8 cellular contexts compared by ENCODE assay signal in genomic region chr12:6534914-6535696, GRCh38. TPM values are rescaled to one million over a fixed set of nuclear protein-coding genes. Genes with fewer than 3 reads are reported as not detected.
A peak's percentile ranks its signal among the peaks of the same experiment; 100 is the strongest.
DNase-seq lines count a peak whose midpoint lies in the region; ATAC-seq and TF ChIP-seq lines count a peak whose summit lies in the region.

No MANE protein-coding gene starts in this region.

- H3K4me2 ChIP-seq in GM23338, result peak overlapping the region; percentile 96
- H3K4me2 ChIP-seq in mammary epithelial cell (ENCODE audit: insufficient read depth, low read depth, low read length), result peak overlapping the region; percentile 86

- TF ChIP-seq CTCF in GM23338 (conservative IDR thresholded peaks at IDR 0.05; ENCODE audit: low read depth in 2 of 2), result no peak
- TF ChIP-seq CTCF in WERI-Rb-1 (IDR thresholded peaks at IDR 0.05; ENCODE audit: low read depth, low read length), result no peak
- no peak for TF ChIP-seq CTCF in mammary epithelial cell (conservative IDR thresholded peaks at IDR 0.05 in 1 of 2, IDR thresholded peaks at IDR 0.05 in 1 of 2; ENCODE audit: extremely low read depth in 1 of 2, insufficient read depth in 1 of 2, low read depth in 1 of 2, low read length in 2 of 2)
- peak in 3 of 11 experiments; percentile 12 to 24 (median 19) for TF ChIP-seq CTCF in spleen (IDR thresholded peaks at IDR 0.05 in 8 of 11, conservative IDR thresholded peaks at IDR 0.05 in 3 of 11)

- H3K36me3 Mint-ChIP-seq in GM23338 (ENCODE audit: low read depth), result peaks cover 80% of the 10 kb centered on the region

- H3K9me3 ChIP-seq in WERI-Rb-1 (ENCODE audit: severe bottlenecking), result no peaks in the 10 kb centered on the region
- no peaks in the 10 kb centered on the region for H3K9me3 ChIP-seq in mammary epithelial cell (replicated peaks; ENCODE audit: insufficient read depth, low read length)
- H3K9me3 ChIP-seq in spleen, result no peaks in the 10 kb centered on the region

- H3K4me3 ChIP-seq in GM23338 (peak overlapping the region; percentile 96), WERI-Rb-1 (ENCODE audit: low read depth, low read length) (peak overlapping the region; percentile 81), mammary epithelial cell (replicated peaks in 1 of 3; ENCODE audit: insufficient read depth in 1 of 3, low read depth in 2 of 3, low read length in 3 of 3) (peak overlapping the region; percentile 64 to 92 (median 91)), spleen (peak overlapping the region; percentile 92 to 99 (median 96))

- in situ Hi-C loops in mammary epithelial cell (cut with MboI; ENCODE audit: low sequenced_read_pairs in 2 of 2), result no loop called here

- no peaks in the 10 kb centered on the region for H3K9me2 ChIP-seq in GM23338 (ENCODE audit: insufficient read depth)

- peaks cover 67% of the 10 kb centered on the region for H3K27me3 Mint-ChIP-seq in GM23338 (ENCODE audit: insufficient read depth, low read depth, poor library complexity)

- ATAC-seq in GM23338, result peak; percentile 3
- ATAC-seq in GM18868 (IDR thresholded peaks at IDR 0.05; ENCODE audit: unreplicated experiment), result no peak

- H3K9ac ChIP-seq in mammary epithelial cell (ENCODE audit: insufficient read depth, low read length), result peak overlapping the region; percentile 89

- H2AFZ ChIP-seq in GM23338 (no peak overlapping the region), mammary epithelial cell (ENCODE audit: low read depth, low read length) (no peak overlapping the region)

- dilution Hi-C loops in mammary epithelial cell (cut with HindIII; ENCODE audit: low sequenced_read_pairs), result loop anchor here (5.0 kb wide), 1 partner anchor 67 kb away; no protein-coding TSS in a partner anchor

- BruUV-seq in mammary epithelial cell (replicated peaks; lab: Mats Ljungman, UMichigan), result no TSS peak

- DNase-seq in COR-L47 (lab: John Stamatoyannopoulos, UW) (peak; percentile 48), GM23338 (ENCODE audit: low spot score) (peak; percentile 82), NCI-H128 (lab: John Stamatoyannopoulos, UW; ENCODE audit: unreplicated experiment) (peak; percentile 33), WERI-Rb-1 (peak; percentile 69), mammary epithelial cell (peak; percentile 79), inferior parietal cortex (ENCODE audit: extremely low spot score) (peak; percentile 56), spleen (peak; percentile 95)

- intact Hi-C loops in mammary epithelial cell (cut with micrococcal nuclease), result loop anchor here (1.0 to 5.0 kb wide), 5 partner anchors 42 to 318 kb away; partner anchors contain the start of genes MRPL51 and VAMP1
- intact Hi-C loops in spleen (cut with DNase I; ENCODE audit: low total_unique reads), result loop anchor here (5.0 kb wide), 1 partner anchor 113 kb away; no protein-coding TSS in a partner anchor

- peak overlapping the region; percentile 98 for H3K27ac ChIP-seq in GM23338 (ENCODE audit: low read depth)
- H3K27ac ChIP-seq in WERI-Rb-1, result peak overlapping the region; percentile 100
- peak overlapping the region; percentile 91 for H3K27ac ChIP-seq in mammary epithelial cell (ENCODE audit: insufficient read depth, low read depth, low read length)
- peak overlapping the region; percentile 95 to 99 (median 98) for H3K27ac ChIP-seq in spleen

- H3K4me1 ChIP-seq in GM23338 (ENCODE audit: insufficient read depth), result peaks cover 38% of the 10 kb centered on the region
- H3K4me1 ChIP-seq in mammary epithelial cell (ENCODE audit: insufficient read depth, low read length), result peaks cover 48% of the 10 kb centered on the region
- H3K4me1 ChIP-seq in spleen, result peaks cover 51 to 78% (median 69%) of the 10 kb centered on the region in 6 donors

- CTCF ChIA-PET in mammary epithelial cell (lab: Charles Lee; ENCODE audit: low non-redundant PET), result no interaction called here

- H3F3A ChIP-seq in GM23338 (replicated peaks; ENCODE audit: low read depth), result peaks cover 82% of the 10 kb centered on the region

- H3K27me3 ChIP-seq in GM23338 (ENCODE audit: insufficient read depth) (no peaks in the 10 kb centered on the region), WERI-Rb-1 (ENCODE audit: insufficient read depth, low read depth, severe bottlenecking) (no peaks in the 10 kb centered on the region), mammary epithelial cell (ENCODE audit: insufficient read depth, low read length) (no peaks in the 10 kb centered on the region), spleen (replicated peaks in 1 of 7) (no peaks in the 10 kb centered on the region)

- under 1% methylated on average over 25 of the region's 55 CpGs for WGBS in mammary epithelial cell (ENCODE audit: low coverage, missing lambda C conversion rate)
- 0 to 1% (median 0%) methylated on average over 46 to 55 of the region's 55 CpGs for WGBS in spleen, 5 donors

- H3K27ac Mint-ChIP-seq in GM23338, result peak overlapping the region; percentile 100

- peak overlapping the region; percentile 93 for H3K4me3 Mint-ChIP-seq in GM23338

- H4K20me1 ChIP-seq in GM23338 (replicated peaks; ENCODE audit: insufficient read depth) (peaks cover 23% of the 10 kb centered on the region), mammary epithelial cell (ENCODE audit: insufficient read depth, low read length) (peaks cover 14% of the 10 kb centered on the region)

- peaks cover 20% of the 10 kb centered on the region; the same call in 2 of the 3 replicates for H3K9me3 Mint-ChIP-seq in GM23338

- peaks cover 35% of the 10 kb centered on the region for H3K79me2 ChIP-seq in GM23338 (replicated peaks; ENCODE audit: insufficient read depth)
- H3K79me2 ChIP-seq in mammary epithelial cell (ENCODE audit: insufficient read depth, low read length), result peaks cover 59% of the 10 kb centered on the region

- peak in 2 of 3 donors; percentile 17 to 54 for TF ChIP-seq POLR2A in spleen (IDR thresholded peaks at IDR 0.05)

- peaks cover 45% of the 10 kb centered on the region for H3K4me1 Mint-ChIP-seq in GM23338

- H3K36me3 ChIP-seq in GM23338 (ENCODE audit: insufficient read depth), result peaks cover 41% of the 10 kb centered on the region
- peaks cover 77% of the 10 kb centered on the region for H3K36me3 ChIP-seq in WERI-Rb-1
- peaks cover 29% of the 10 kb centered on the region for H3K36me3 ChIP-seq in mammary epithelial cell (ENCODE audit: insufficient read depth, low read length)
- H3K36me3 ChIP-seq in spleen, result peaks cover 0 to 66% (median 44%) of the 10 kb centered on the region in 6 donors

TF ChIP-seq in GM23338, 12 proteins besides CTCF, POLR2A, EP300 and RAD21:
- no peak for TF ChIP-seq EZH2phosphoT487 (IDR thresholded peaks at IDR 0.05; ENCODE audit: unreplicated experiment)
- TF ChIP-seq POLR2AphosphoS5 (IDR thresholded peaks at IDR 0.05; ENCODE audit: low read depth), result peak; percentile 57
- peak; percentile 67; the same call in 1 of the 2 replicates for TF ChIP-seq ETS1 (IDR thresholded peaks at IDR 0.05)

RNA-seq across cellular contexts. Expression of gene GAPDH, which starts 0.8 kb away (rescaled TPM):
- 5,269 and 5,853 TPM in 2 replicates for total RNA-seq in GM23338 (2014; rRNA removed; shearing (Covaris generic))
- polyA plus RNA-seq in GM23338 (2016; fragmentation: Nextera tagmentation; extraction: Ambion mirVana) (6,140 and 6,219 TPM in 2 replicates), mammary epithelial cell (20,785 TPM), spleen (1,000 to 10,000 TPM; 1,133 to 1,680 (median 1,180) TPM)
- total RNA-seq in mammary epithelial cell (over 10,000 TPM in 1 of 2 donors, 1,000 to 10,000 TPM in 1; 6,493 to 13,434 TPM), spleen (1,000 to 10,000 TPM in 5 of 7 donors, 100 to 1,000 TPM in 2; 998 to 1,580 (median 1,404) TPM)
- 16,557 TPM for polyA minus RNA-seq in mammary epithelial cell

RNA-seq across cellular contexts. Expression of gene IFFO1, which starts 20.7 kb away (rescaled TPM):
- total RNA-seq in GM23338 (2014; rRNA removed; shearing (Covaris generic)), result 8.8 and 12.9 TPM in 2 replicates
- polyA plus RNA-seq in GM23338 (2016; fragmentation: Nextera tagmentation; extraction: Ambion mirVana), result 8.9 and 11.2 TPM in 2 replicates
- 1 to 10 TPM; 1.9 to 2.2 TPM for total RNA-seq in mammary epithelial cell
- 3.0 TPM for polyA plus RNA-seq in mammary epithelial cell
- 0.26 TPM for polyA minus RNA-seq in mammary epithelial cell
- 10 to 100 TPM; 32.2 to 51.2 (median 39.7) TPM for total RNA-seq in spleen
- polyA plus RNA-seq in spleen, result 10 to 100 TPM; 27.8 to 78.3 (median 63.2) TPM

RNA-seq across cellular contexts. Expression of gene NOP2, which starts 33.0 kb away (rescaled TPM):
- total RNA-seq in GM23338 (2014; rRNA removed; shearing (Covaris generic)), result 67.2 and 67.9 TPM in 2 replicates
- polyA plus RNA-seq in GM23338 (2016; fragmentation: Nextera tagmentation; extraction: Ambion mirVana), result 63.3 and 63.4 TPM in 2 replicates
- total RNA-seq in mammary epithelial cell, result 10 to 100 TPM; 29.5 to 84.2 TPM
- 62.7 TPM for polyA plus RNA-seq in mammary epithelial cell
- polyA minus RNA-seq in mammary epithelial cell, result 80.8 TPM
- 10 to 100 TPM; 37.0 to 58.7 (median 47.5) TPM for total RNA-seq in spleen
- polyA plus RNA-seq in spleen, result 10 to 100 TPM; 25.8 to 40.7 (median 37.6) TPM

RNA-seq across cellular contexts. Expression of gene NCAPD2, which starts 41.2 kb away (rescaled TPM):
- 217 and 389 TPM in 2 replicates for total RNA-seq in GM23338 (2014; rRNA removed; shearing (Covaris generic))
- polyA plus RNA-seq in GM23338 (2016; fragmentation: Nextera tagmentation; extraction: Ambion mirVana) (32.7 and 34.2 TPM in 2 replicates), mammary epithelial cell (60.4 TPM), spleen (10 to 100 TPM; 12.0 to 14.1 (median 14.0) TPM)
- total RNA-seq in mammary epithelial cell (10 to 100 TPM; 17.8 to 53.7 TPM), spleen (10 to 100 TPM; 29.9 to 49.2 (median 39.6) TPM)
- polyA minus RNA-seq in mammary epithelial cell, result 156 TPM

RNA-seq across cellular contexts. Expression of gene MRPL51, which starts 42.0 kb away (rescaled TPM):
- 75.1 and 93.9 TPM in 2 replicates for total RNA-seq in GM23338 (2014; rRNA removed; shearing (Covaris generic))
- 432 and 463 TPM in 2 replicates for polyA plus RNA-seq in GM23338 (2016; fragmentation: Nextera tagmentation; extraction: Ambion mirVana)
- total RNA-seq in mammary epithelial cell, result 100 to 1,000 TPM in 1 of 2 donors, 10 to 100 TPM in 1; 51.7 to 192 TPM
- 124 TPM for polyA plus RNA-seq in mammary epithelial cell
- 18.7 TPM for polyA minus RNA-seq in mammary epithelial cell
- total RNA-seq in spleen, result 10 to 100 TPM; 34.0 to 94.0 (median 89.3) TPM
- polyA plus RNA-seq in spleen, result 100 to 1,000 TPM in 2 of 3 donors, 10 to 100 TPM in 1; 73.4 to 137 (median 109) TPM

Comparison
In these comparisons a context has a peak if more than half of its experiments do, and no peak if none do; other contexts are left out.
1. DNase-seq: peak in every context shown above with its lines; median percentile 95 in spleen; 82 in GM23338; 79 in mammary epithelial cell; 69 in WERI-Rb-1; 56 in inferior parietal cortex; 48 in COR-L47; 33 in NCI-H128.